13 cellular contexts compared by ENCODE assay signal in genomic region chr5:145908206-145908945, GRCh38. TPM values are rescaled to one million over a fixed set of nuclear protein-coding genes. Genes with fewer than 3 reads are reported as not detected.
DNase-seq lines count a peak whose midpoint lies in the region; ATAC-seq and TF ChIP-seq lines count a peak whose summit lies in the region.
"Had no signal": no experiment of that assay in that cellular context is flagged by ENCODE, and none has a peak within 500 bp of the region (broad histone marks: within the 10 kb centered on the region; RNA-seq: fewer than 3 reads in every experiment).

No MANE protein-coding gene starts in this region.

- no peaks in the 10 kb centered on the region for H3K36me3 Mint-ChIP-seq in CD4-positive, alpha-beta memory T cell

- peak; percentile 47 for TF ChIP-seq CTCF in brain microvascular endothelial cell (IDR thresholded peaks at IDR 0.05; ENCODE audit: low read depth, low read length, missing control alignments)
- TF ChIP-seq CTCF in GM13976 (IDR thresholded peaks at IDR 0.05; ENCODE audit: borderline replicate concordance, control extremely low read depth, extremely low read depth, insufficient read depth, missing control alignments): no peak

- intact Hi-C loops in CD4-positive, alpha-beta memory T cell (cut with micrococcal nuclease): no loop called here
- intact Hi-C loops in sciatic nerve (cut with DNase I): no loop called here

- no peak overlapping the region for H3K27ac Mint-ChIP-seq in CD4-positive, alpha-beta memory T cell
- H3K27ac Mint-ChIP-seq: nephron progenitor cell had no signal

- H3K27me3 ChIP-seq in brain microvascular endothelial cell (replicated peaks): no peaks in the 10 kb centered on the region
- H3K27me3 ChIP-seq in CD4-positive, alpha-beta memory T cell (ENCODE audit: insufficient read depth, low read length): no peaks in the 10 kb centered on the region

- no peak overlapping the region for H3K4me3 Mint-ChIP-seq in CD4-positive, alpha-beta memory T cell
- H3K4me3 Mint-ChIP-seq: nephron progenitor cell had no signal

- no peak for ATAC-seq in sciatic nerve

- peaks cover 2 to 4% of the 10 kb centered on the region in 2 donors for H3K27me3 Mint-ChIP-seq in CD4-positive, alpha-beta memory T cell

- H3K4me1 ChIP-seq in CD4-positive, alpha-beta memory T cell (ENCODE audit: insufficient read depth, low read length): no peaks in the 10 kb centered on the region

- no peaks in the 10 kb centered on the region for H3K9me3 ChIP-seq in CD4-positive, alpha-beta memory T cell (ENCODE audit: control insufficient read depth in 1 of 2, low read length in 2 of 2)

- no peaks in the 10 kb centered on the region for H3K4me1 Mint-ChIP-seq in CD4-positive, alpha-beta memory T cell

- no peak overlapping the region for H3K4me3 ChIP-seq in brain microvascular endothelial cell (ENCODE audit: low read depth, low read length)
- H3K4me3 ChIP-seq in CD4-positive, alpha-beta memory T cell (ENCODE audit: low read length in 2 of 2): no peak overlapping the region

- CTCF ChIA-PET in CD4-positive, alpha-beta memory T cell (lab: Charles Lee; ENCODE audit: partially characterized antibody): no interaction called here

- H3K9me3 Mint-ChIP-seq in CD4-positive, alpha-beta memory T cell: no peaks in the 10 kb centered on the region
- H3K9me3 Mint-ChIP-seq: nephron progenitor cell had no signal

- H3K27ac ChIP-seq in brain microvascular endothelial cell: no peak overlapping the region
- no peak overlapping the region for H3K27ac ChIP-seq in CD4-positive, alpha-beta memory T cell (ENCODE audit: low read depth, low read length)

- POLR2A ChIA-PET in CD4-positive, alpha-beta memory T cell (lab: Charles Lee; ENCODE audit: partially characterized antibody): no interaction called here

- DNase-seq in ACHN (peak; percentile 31), HT-29 (ENCODE audit: low spot score) (peak; percentile 51), brain microvascular endothelial cell (no peak), kidney tubule cell (ENCODE audit: low spot score) (peak; percentile 15), GM13976 (ENCODE audit: low spot score) (no peak), sciatic nerve (ENCODE audit: low spot score) (no peak), NAMALWA (ENCODE audit: low spot score) (no peak)
- DNase-seq in CD4-positive, alpha-beta memory T cell: no peak
- DNase-seq: activated CD4-positive, alpha-beta T cell treated with anti-CD3 and anti-CD28 coated beads for 4 hours; kidney; NCI-H1694 treated with DMSO at 0.1 percent for 48 hours; nephron progenitor cell; stimulated activated CD4-positive, alpha-beta T cell treated with anti-CD3 and anti-CD28 coated beads, Interleukin-15, amount 100 ng/mL, for 24 hours had no signal

- in situ Hi-C loops in ACHN (cut with HindIII; ENCODE audit: low pct_ligation_motif_present, low pct_unique_long_range_greater_than_20kb, low sequenced_read_pairs) (no loop called here), brain microvascular endothelial cell (cut with HindIII; ENCODE audit: low pct_ligation_motif_present, low sequenced_read_pairs) (no loop called here), GM13976 (cut with MboI; ENCODE audit: low sequenced_read_pairs, unreplicated experiment) (no loop called here)

- no peaks in the 10 kb centered on the region for H3K36me3 ChIP-seq in brain microvascular endothelial cell (replicated peaks)
- H3K36me3 ChIP-seq in CD4-positive, alpha-beta memory T cell (ENCODE audit: insufficient read depth, low read length): no peaks in the 10 kb centered on the region

RNA-seq across cellular contexts. Expression of gene SH3RF2, which starts 28.0 kb away (rescaled TPM):
- 13.9 and 15.9 TPM in 2 replicates for total RNA-seq in HT-29 (2014; rRNA removed; shearing (Covaris generic))
- not detected for total RNA-seq in CD4-positive, alpha-beta memory T cell
- polyA plus RNA-seq in CD4-positive, alpha-beta memory T cell: not detected
- 3.0 TPM for total RNA-seq in sciatic nerve

RNA-seq across cellular contexts. Expression of gene GRXCR2, which starts 35.6 kb away (rescaled TPM):
- not detected in 2 replicates for total RNA-seq in HT-29 (2014; rRNA removed; shearing (Covaris generic))
- not detected for total RNA-seq in CD4-positive, alpha-beta memory T cell
- polyA plus RNA-seq in CD4-positive, alpha-beta memory T cell: not detected
- not detected for total RNA-seq in sciatic nerve
- total RNA-seq: kidney had no signal

Comparison
In these comparisons a context has a peak if more than half of its experiments do, and no peak if none do; other contexts are left out.
1. DNase-seq: peak in ACHN (single experiment), HT-29 (single experiment) and kidney tubule cell (single experiment); none in brain microvascular endothelial cell (single experiment), CD4-positive, alpha-beta memory T cell (0 of 5), GM13976 (single experiment), sciatic nerve (single experiment) and NAMALWA (single experiment).